In genomic region chr16:16120382-16121184, GRCh38 we compare ENCODE assay signal across 12 cellular contexts.
DNase-seq lines count a peak whose midpoint lies in the region; ATAC-seq and TF ChIP-seq lines count a peak whose summit lies in the region.
"Had no signal": no experiment of that assay in that cellular context is flagged by ENCODE, and none has a peak within 500 bp of the region (broad histone marks: within the 10 kb centered on the region; RNA-seq: fewer than 3 reads in every experiment).

No MANE protein-coding gene starts in this region.

- H3K4me3 Mint-ChIP-seq in immature natural killer cell, result peak overlapping the region in 3 of 5 donors; percentile 4 to 80 (median 23)
- H3K4me3 Mint-ChIP-seq: nephron progenitor cell; stimulated activated memory B cell treated with anti-CD40 and anti-IgM and Interleukin-4, amounts not matched to agents 10 μg/mL and 1 μg/mL and 100 μg/mL, for 72 hours; T-helper 1 cell treated with Interleukin-12 subunit alpha and Interleukin-12 subunit beta and Interleukin-4 antibody, amounts not matched to agents 30 μg/mL and 1 μg/mL, for 36 hours had no signal

- no peak for TF ChIP-seq CTCF in WERI-Rb-1 (IDR thresholded peaks at IDR 0.05; ENCODE audit: low read depth, low read length)

- ATAC-seq in GM21737 (IDR thresholded peaks at IDR 0.05; ENCODE audit: unreplicated experiment), result no peak
- ATAC-seq: stimulated activated memory B cell treated with anti-CD40 and anti-IgM and Interleukin-4, amounts not matched to agents 10 μg/mL and 1 μg/mL and 100 μg/mL, for 72 hours had no signal

- peak overlapping the region in 3 of 6 donors; percentile 4 to 81 (median 71) for H3K27ac Mint-ChIP-seq in immature natural killer cell
- H3K27ac Mint-ChIP-seq: nephron progenitor cell; stimulated activated memory B cell treated with anti-CD40 and anti-IgM and Interleukin-4, amounts not matched to agents 10 μg/mL and 1 μg/mL and 100 μg/mL, for 72 hours; T-helper 1 cell treated with Interleukin-12 subunit alpha and Interleukin-12 subunit beta and Interleukin-4 antibody, amounts not matched to agents 30 μg/mL and 1 μg/mL, for 36 hours had no signal

- H3K36me3 Mint-ChIP-seq in immature natural killer cell, result peaks cover 37 to 59% (median 55%) of the 10 kb centered on the region in 3 donors

- H3K27ac ChIP-seq in WERI-Rb-1, result no peak overlapping the region
- H3K27ac ChIP-seq: 22Rv1 had no signal

- peaks cover 3 to 16% (median 9%) of the 10 kb centered on the region in 6 donors for H3K9me3 Mint-ChIP-seq in immature natural killer cell

- peaks cover 9% of the 10 kb centered on the region for H3K9me3 ChIP-seq in WERI-Rb-1 (ENCODE audit: severe bottlenecking)

- H3K27me3 ChIP-seq in WERI-Rb-1 (ENCODE audit: insufficient read depth, low read depth, severe bottlenecking), result no peaks in the 10 kb centered on the region

- peaks cover 0 to 4% (median 3%) of the 10 kb centered on the region in 3 donors for H3K27me3 Mint-ChIP-seq in immature natural killer cell (ENCODE audit: low read depth in 3 of 3)
- H3K27me3 Mint-ChIP-seq: stimulated activated memory B cell treated with anti-CD40 and anti-IgM and Interleukin-4, amounts not matched to agents 10 μg/mL and 1 μg/mL and 100 μg/mL, for 72 hours had no signal

- H3K4me1 Mint-ChIP-seq in immature natural killer cell, result peaks cover 21 to 35% of the 10 kb centered on the region in 2 donors
- H3K4me1 Mint-ChIP-seq: nephron progenitor cell; stimulated activated memory B cell treated with anti-CD40 and anti-IgM and Interleukin-4, amounts not matched to agents 10 μg/mL and 1 μg/mL and 100 μg/mL, for 72 hours had no signal

- no peak overlapping the region for H3K4me3 ChIP-seq in WERI-Rb-1 (ENCODE audit: low read depth, low read length)

- DNase-seq in DMS53 (lab: John Stamatoyannopoulos, UW) (peak; percentile 33), DMS53 treated with DMSO at 0.1 percent for 48 hours (lab: John Stamatoyannopoulos, UW; ENCODE audit: unreplicated experiment) (no peak), WERI-Rb-1 (peak; percentile 33), immature natural killer cell (no peak), superior temporal gyrus (ENCODE audit: extremely low spot score) (peak; percentile 66), MV-4-11 (lab: John Stamatoyannopoulos, UW) (no peak), AG08395 (ENCODE audit: low spot score) (no peak)
- DNase-seq: nephron progenitor cell had no signal

- H3K36me3 ChIP-seq in WERI-Rb-1, result peaks cover 63% of the 10 kb centered on the region

Comparison
In these comparisons a context has a peak if more than half of its experiments do, and no peak if none do; other contexts are left out.
1. DNase-seq: peak in DMS53 (single experiment), WERI-Rb-1 (single experiment) and superior temporal gyrus (single experiment); none in DMS53 treated with DMSO at 0.1 percent for 48 hours (single experiment), immature natural killer cell (0 of 3), MV-4-11 (single experiment) and AG08395 (single experiment).